Comparison of ENCODE assay signal across 1 cellular context in the genomic region with DNA sequence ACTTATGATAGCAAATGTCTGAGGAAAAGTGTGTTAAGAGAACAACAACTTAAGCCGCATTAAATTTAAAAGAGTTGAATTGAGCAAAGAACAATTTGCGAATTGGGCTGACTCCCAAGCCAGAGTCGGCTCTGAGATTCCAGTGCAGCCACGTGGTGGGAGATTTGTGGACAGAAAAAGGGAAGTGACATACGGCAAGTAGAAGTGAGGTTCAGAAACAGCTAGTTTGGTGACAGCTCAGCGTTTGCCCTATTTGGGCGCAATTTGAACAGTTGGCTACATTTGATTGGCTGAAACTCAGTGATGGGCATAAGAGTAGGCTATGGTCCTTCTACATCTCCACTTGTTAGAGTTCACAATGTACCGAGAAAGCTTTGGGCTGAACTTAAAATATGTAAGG.
TF ChIP-seq lines count a peak whose summit lies in the region.

No MANE protein-coding gene starts in this region.

TF ChIP-seq in K562, 482 proteins besides CTCF, POLR2A, EP300 and RAD21 (continued from another document):
- TF ChIP-seq, protein P1, sequence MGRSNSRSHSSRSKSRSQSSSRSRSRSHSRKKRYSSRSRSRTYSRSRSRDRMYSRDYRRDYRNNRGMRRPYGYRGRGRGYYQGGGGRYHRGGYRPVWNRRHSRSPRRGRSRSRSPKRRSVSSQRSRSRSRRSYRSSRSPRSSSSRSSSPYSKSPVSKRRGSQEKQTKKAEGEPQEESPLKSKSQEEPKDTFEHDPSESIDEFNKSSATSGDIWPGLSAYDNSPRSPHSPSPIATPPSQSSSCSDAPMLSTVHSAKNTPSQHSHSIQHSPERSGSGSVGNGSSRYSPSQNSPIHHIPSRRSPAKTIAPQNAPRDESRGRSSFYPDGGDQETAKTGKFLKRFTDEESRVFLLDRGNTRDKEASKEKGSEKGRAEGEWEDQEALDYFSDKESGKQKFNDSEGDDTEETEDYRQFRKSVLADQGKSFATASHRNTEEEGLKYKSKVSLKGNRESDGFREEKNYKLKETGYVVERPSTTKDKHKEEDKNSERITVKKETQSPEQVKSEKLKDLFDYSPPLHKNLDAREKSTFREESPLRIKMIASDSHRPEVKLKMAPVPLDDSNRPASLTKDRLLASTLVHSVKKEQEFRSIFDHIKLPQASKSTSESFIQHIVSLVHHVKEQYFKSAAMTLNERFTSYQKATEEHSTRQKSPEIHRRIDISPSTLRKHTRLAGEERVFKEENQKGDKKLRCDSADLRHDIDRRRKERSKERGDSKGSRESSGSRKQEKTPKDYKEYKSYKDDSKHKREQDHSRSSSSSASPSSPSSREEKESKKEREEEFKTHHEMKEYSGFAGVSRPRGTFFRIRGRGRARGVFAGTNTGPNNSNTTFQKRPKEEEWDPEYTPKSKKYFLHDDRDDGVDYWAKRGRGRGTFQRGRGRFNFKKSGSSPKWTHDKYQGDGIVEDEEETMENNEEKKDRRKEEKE (IDR thresholded peaks at IDR 0.05; ENCODE audit: borderline replicate concordance in 1 of 2, control insufficient read depth in 1 of 2, low read depth in 2 of 2, low read length in 1 of 2) = no peak
- TF ChIP-seq CXXC5 (CRISPR knock-in tag; IDR thresholded peaks at IDR 0.05) (no peak), SRF (CRISPR knock-in tag; IDR thresholded peaks at IDR 0.05) (peak in 1 of 2 experiments; percentile 82; a peak in 2 of 4 replicates), GATAD2A (IDR thresholded peaks at IDR 0.05) (no peak), SPI1 (IDR thresholded peaks at IDR 0.05; ENCODE audit: borderline replicate concordance, low read depth, low read length) (peak; percentile 95), USF2 (CRISPR knock-in tag; IDR thresholded peaks at IDR 0.05) (peak; percentile 17; the same call in 1 of the 2 replicates), ARID2 (IDR thresholded peaks at IDR 0.05) (no peak), NFATC3 (IDR thresholded peaks at IDR 0.05) (no peak), MYC (IDR thresholded peaks at IDR 0.05; ENCODE audit: low read depth, low read length) (peak; percentile 62), MYC (CRISPR knock-in tag; IDR thresholded peaks at IDR 0.05; ENCODE audit: borderline replicate concordance, low read depth) (no peak)
- TF ChIP-seq, protein P2, sequence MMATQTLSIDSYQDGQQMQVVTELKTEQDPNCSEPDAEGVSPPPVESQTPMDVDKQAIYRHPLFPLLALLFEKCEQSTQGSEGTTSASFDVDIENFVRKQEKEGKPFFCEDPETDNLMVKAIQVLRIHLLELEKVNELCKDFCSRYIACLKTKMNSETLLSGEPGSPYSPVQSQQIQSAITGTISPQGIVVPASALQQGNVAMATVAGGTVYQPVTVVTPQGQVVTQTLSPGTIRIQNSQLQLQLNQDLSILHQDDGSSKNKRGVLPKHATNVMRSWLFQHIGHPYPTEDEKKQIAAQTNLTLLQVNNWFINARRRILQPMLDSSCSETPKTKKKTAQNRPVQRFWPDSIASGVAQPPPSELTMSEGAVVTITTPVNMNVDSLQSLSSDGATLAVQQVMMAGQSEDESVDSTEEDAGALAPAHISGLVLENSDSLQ (IDR thresholded peaks at IDR 0.05) = peak; percentile 21; the same call in 1 of the 2 replicates
- TF ChIP-seq, protein P3, sequence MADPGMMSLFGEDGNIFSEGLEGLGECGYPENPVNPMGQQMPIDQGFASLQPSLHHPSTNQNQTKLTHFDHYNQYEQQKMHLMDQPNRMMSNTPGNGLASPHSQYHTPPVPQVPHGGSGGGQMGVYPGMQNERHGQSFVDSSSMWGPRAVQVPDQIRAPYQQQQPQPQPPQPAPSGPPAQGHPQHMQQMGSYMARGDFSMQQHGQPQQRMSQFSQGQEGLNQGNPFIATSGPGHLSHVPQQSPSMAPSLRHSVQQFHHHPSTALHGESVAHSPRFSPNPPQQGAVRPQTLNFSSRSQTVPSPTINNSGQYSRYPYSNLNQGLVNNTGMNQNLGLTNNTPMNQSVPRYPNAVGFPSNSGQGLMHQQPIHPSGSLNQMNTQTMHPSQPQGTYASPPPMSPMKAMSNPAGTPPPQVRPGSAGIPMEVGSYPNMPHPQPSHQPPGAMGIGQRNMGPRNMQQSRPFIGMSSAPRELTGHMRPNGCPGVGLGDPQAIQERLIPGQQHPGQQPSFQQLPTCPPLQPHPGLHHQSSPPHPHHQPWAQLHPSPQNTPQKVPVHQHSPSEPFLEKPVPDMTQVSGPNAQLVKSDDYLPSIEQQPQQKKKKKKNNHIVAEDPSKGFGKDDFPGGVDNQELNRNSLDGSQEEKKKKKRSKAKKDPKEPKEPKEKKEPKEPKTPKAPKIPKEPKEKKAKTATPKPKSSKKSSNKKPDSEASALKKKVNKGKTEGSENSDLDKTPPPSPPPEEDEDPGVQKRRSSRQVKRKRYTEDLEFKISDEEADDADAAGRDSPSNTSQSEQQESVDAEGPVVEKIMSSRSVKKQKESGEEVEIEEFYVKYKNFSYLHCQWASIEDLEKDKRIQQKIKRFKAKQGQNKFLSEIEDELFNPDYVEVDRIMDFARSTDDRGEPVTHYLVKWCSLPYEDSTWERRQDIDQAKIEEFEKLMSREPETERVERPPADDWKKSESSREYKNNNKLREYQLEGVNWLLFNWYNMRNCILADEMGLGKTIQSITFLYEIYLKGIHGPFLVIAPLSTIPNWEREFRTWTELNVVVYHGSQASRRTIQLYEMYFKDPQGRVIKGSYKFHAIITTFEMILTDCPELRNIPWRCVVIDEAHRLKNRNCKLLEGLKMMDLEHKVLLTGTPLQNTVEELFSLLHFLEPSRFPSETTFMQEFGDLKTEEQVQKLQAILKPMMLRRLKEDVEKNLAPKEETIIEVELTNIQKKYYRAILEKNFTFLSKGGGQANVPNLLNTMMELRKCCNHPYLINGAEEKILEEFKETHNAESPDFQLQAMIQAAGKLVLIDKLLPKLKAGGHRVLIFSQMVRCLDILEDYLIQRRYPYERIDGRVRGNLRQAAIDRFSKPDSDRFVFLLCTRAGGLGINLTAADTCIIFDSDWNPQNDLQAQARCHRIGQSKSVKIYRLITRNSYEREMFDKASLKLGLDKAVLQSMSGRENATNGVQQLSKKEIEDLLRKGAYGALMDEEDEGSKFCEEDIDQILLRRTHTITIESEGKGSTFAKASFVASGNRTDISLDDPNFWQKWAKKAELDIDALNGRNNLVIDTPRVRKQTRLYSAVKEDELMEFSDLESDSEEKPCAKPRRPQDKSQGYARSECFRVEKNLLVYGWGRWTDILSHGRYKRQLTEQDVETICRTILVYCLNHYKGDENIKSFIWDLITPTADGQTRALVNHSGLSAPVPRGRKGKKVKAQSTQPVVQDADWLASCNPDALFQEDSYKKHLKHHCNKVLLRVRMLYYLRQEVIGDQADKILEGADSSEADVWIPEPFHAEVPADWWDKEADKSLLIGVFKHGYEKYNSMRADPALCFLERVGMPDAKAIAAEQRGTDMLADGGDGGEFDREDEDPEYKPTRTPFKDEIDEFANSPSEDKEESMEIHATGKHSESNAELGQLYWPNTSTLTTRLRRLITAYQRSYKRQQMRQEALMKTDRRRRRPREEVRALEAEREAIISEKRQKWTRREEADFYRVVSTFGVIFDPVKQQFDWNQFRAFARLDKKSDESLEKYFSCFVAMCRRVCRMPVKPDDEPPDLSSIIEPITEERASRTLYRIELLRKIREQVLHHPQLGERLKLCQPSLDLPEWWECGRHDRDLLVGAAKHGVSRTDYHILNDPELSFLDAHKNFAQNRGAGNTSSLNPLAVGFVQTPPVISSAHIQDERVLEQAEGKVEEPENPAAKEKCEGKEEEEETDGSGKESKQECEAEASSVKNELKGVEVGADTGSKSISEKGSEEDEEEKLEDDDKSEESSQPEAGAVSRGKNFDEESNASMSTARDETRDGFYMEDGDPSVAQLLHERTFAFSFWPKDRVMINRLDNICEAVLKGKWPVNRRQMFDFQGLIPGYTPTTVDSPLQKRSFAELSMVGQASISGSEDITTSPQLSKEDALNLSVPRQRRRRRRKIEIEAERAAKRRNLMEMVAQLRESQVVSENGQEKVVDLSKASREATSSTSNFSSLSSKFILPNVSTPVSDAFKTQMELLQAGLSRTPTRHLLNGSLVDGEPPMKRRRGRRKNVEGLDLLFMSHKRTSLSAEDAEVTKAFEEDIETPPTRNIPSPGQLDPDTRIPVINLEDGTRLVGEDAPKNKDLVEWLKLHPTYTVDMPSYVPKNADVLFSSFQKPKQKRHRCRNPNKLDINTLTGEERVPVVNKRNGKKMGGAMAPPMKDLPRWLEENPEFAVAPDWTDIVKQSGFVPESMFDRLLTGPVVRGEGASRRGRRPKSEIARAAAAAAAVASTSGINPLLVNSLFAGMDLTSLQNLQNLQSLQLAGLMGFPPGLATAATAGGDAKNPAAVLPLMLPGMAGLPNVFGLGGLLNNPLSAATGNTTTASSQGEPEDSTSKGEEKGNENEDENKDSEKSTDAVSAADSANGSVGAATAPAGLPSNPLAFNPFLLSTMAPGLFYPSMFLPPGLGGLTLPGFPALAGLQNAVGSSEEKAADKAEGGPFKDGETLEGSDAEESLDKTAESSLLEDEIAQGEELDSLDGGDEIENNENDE (IDR thresholded peaks at IDR 0.05; ENCODE audit: low read depth, low read length) = no peak
